Comparison of ENCODE assay signal across 1 cellular context in genomic region chr14:99727096-99727870, GRCh38.
TF ChIP-seq lines count a peak whose summit lies in the region.

No MANE protein-coding gene starts in this region.

TF ChIP-seq in H1, 55 proteins besides CTCF, POLR2A, EP300 and RAD21 (continued from another document):
- TF ChIP-seq MAFK (IDR thresholded peaks at IDR 0.05; ENCODE audit: low read depth, low read length) = no peak
- no peak for TF ChIP-seq NRF1 (IDR thresholded peaks at IDR 0.05; ENCODE audit: low read depth, low read length)
- TF ChIP-seq JUN (IDR thresholded peaks at IDR 0.05; ENCODE audit: low read depth, low read length) = no peak
- no peak for TF ChIP-seq E2F6 (IDR thresholded peaks at IDR 0.05)
- TF ChIP-seq SUZ12 (IDR thresholded peaks at IDR 0.05; ENCODE audit: low read length) = no peak
- no peak for TF ChIP-seq CTBP2 (IDR thresholded peaks at IDR 0.05; ENCODE audit: borderline replicate concordance, insufficient read depth, insufficient read length, low read length)
- TF ChIP-seq SP1 (IDR thresholded peaks at IDR 0.05; ENCODE audit: low read depth, low read length) = no peak
